Comparison of ENCODE assay signal across 11 cellular contexts in genomic region chr14:100069161-100069800, GRCh38. TPM values are rescaled to one million over a fixed set of nuclear protein-coding genes. Genes with fewer than 3 reads are reported as not detected.
DNase-seq lines count a peak whose midpoint lies in the region; ATAC-seq, FAIRE-seq and TF ChIP-seq lines count a peak whose summit lies in the region.
"Had no signal": no experiment of that assay in that cellular context is flagged by ENCODE, and none has a peak within 500 bp of the region (broad histone marks: within the 10 kb centered on the region; RNA-seq: fewer than 3 reads in every experiment).

No MANE protein-coding gene starts in this region.

- peak overlapping the region; percentile 69 for H3K9ac ChIP-seq in OCI-LY1 (ENCODE audit: low read length)
- peak overlapping the region in 1 of 2 donors; percentile 35 for H3K9ac ChIP-seq in duodenal mucosa (ENCODE audit: low read depth in 1 of 2, low read length in 2 of 2)

- no peaks in the 10 kb centered on the region for H3K79me2 ChIP-seq in OCI-LY1 (ENCODE audit: insufficient read depth, low read length)

- no peak for FAIRE-seq in GM12892 (lab: Jason Lieb, UNC)
- FAIRE-seq: islet of Langerhans, urothelium cell line had no signal

- peak; percentile 13 for ATAC-seq in stimulated activated naive CD8-positive, alpha-beta T cell treated with anti-CD3 and anti-CD28 coated beads, Interleukin-15, amount 100 ng/mL, for 72 hours

- H3K27ac ChIP-seq in OCI-LY1 (ENCODE audit: low read depth, low read length, poor library complexity, severe bottlenecking), result peak overlapping the region; percentile 95
- H3K27ac ChIP-seq in duodenal mucosa (ENCODE audit: low read depth, low read length), result no peak overlapping the region

- peaks cover 61% of the 10 kb centered on the region for H3K4me1 Mint-ChIP-seq in stimulated activated naive CD8-positive, alpha-beta T cell treated with anti-CD3 and anti-CD28 coated beads, Interleukin-15, amount 100 ng/mL, for 72 hours

- H3K9me2 ChIP-seq in OCI-LY1 (ENCODE audit: low read depth, low read length), result no peaks in the 10 kb centered on the region

- DNase-seq in GM12892 (ENCODE audit: insufficient read length), result no peak
- peak in 1 of 2 donors; percentile 42 for DNase-seq in stimulated activated naive CD8-positive, alpha-beta T cell treated with anti-CD3 and anti-CD28 coated beads, Interleukin-15, amount 100 ng/mL, for 72 hours
- no peak for DNase-seq in DMS 273 treated with DMSO at 0.1 percent for 48 hours (lab: John Stamatoyannopoulos, UW)
- DNase-seq in SHP77 treated with DMSO at 0.1 percent for 48 hours (lab: John Stamatoyannopoulos, UW), result no peak
- no peak for DNase-seq in T1000 (lab: John Stamatoyannopoulos, UW)
- DNase-seq: RPMI8226 had no signal

- H3K9me3 ChIP-seq in OCI-LY1 (ENCODE audit: low read length) (no peaks in the 10 kb centered on the region), duodenal mucosa (ENCODE audit: control insufficient read depth in 1 of 2, low read length in 2 of 2) (no peaks in the 10 kb centered on the region)

- no peaks in the 10 kb centered on the region for H3F3A ChIP-seq in OCI-LY1 (ENCODE audit: insufficient read depth, low read length)

- H3K4me1 ChIP-seq in OCI-LY1 (ENCODE audit: insufficient read depth, low read length, severe bottlenecking) (peaks cover 96% of the 10 kb centered on the region), duodenal mucosa (ENCODE audit: control insufficient read depth in 1 of 2, insufficient read depth in 2 of 2, low read length in 2 of 2) (peaks cover 13 to 31% of the 10 kb centered on the region in 2 donors)

- H3K36me3 ChIP-seq in OCI-LY1 (ENCODE audit: insufficient read depth, low read length) (peaks cover 10% of the 10 kb centered on the region), duodenal mucosa (ENCODE audit: control insufficient read depth in 1 of 2, insufficient read depth in 2 of 2, low read length in 2 of 2) (peaks cover 0 to 1% of the 10 kb centered on the region in 2 donors)

- H3K9me3 Mint-ChIP-seq in stimulated activated naive CD8-positive, alpha-beta T cell treated with anti-CD3 and anti-CD28 coated beads, Interleukin-15, amount 100 ng/mL, for 72 hours, result no peaks in the 10 kb centered on the region
- H3K9me3 Mint-ChIP-seq: brain had no signal

- H4K20me1 ChIP-seq in OCI-LY1 (ENCODE audit: insufficient read depth, low read length), result no peaks in the 10 kb centered on the region

- peak overlapping the region; percentile 96 to 97 for H3K27ac Mint-ChIP-seq in stimulated activated naive CD8-positive, alpha-beta T cell treated with anti-CD3 and anti-CD28 coated beads, Interleukin-15, amount 100 ng/mL, for 72 hours

- peak overlapping the region; percentile 77 for H3K4me2 ChIP-seq in OCI-LY1 (ENCODE audit: low read length)

- no peak overlapping the region for H2AFZ ChIP-seq in OCI-LY1 (ENCODE audit: low read length)

- H3K27me3 ChIP-seq in OCI-LY1 (ENCODE audit: insufficient read depth, low read length) (no peaks in the 10 kb centered on the region), duodenal mucosa (ENCODE audit: control insufficient read depth in 1 of 2, insufficient read depth in 2 of 2, low read length in 2 of 2) (no peaks in the 10 kb centered on the region)

- no peaks in the 10 kb centered on the region for H3K27me3 Mint-ChIP-seq in stimulated activated naive CD8-positive, alpha-beta T cell treated with anti-CD3 and anti-CD28 coated beads, Interleukin-15, amount 100 ng/mL, for 72 hours
- H3K27me3 Mint-ChIP-seq: brain had no signal

- H3K4me3 Mint-ChIP-seq in stimulated activated naive CD8-positive, alpha-beta T cell treated with anti-CD3 and anti-CD28 coated beads, Interleukin-15, amount 100 ng/mL, for 72 hours, result peak overlapping the region; percentile 88 to 90
- H3K4me3 Mint-ChIP-seq: brain had no signal

- TF ChIP-seq POLR2A in GM12892 (IDR thresholded peaks at IDR 0.05; ENCODE audit: low read depth, low read length), result 0 out of 2 replicates have a peak, but pooled peaks have one; percentile 24

- H3K4me3 ChIP-seq in OCI-LY1 (ENCODE audit: low read depth, low read length, poor library complexity, severe bottlenecking) (peak overlapping the region; percentile 55), duodenal mucosa (ENCODE audit: low read depth in 1 of 2, low read length in 2 of 2) (peak overlapping the region; percentile 1 to 64)

- no peak for TF ChIP-seq CTCF in OCI-LY1 (IDR thresholded peaks at IDR 0.05; ENCODE audit: low read length)

RNA-seq across cellular contexts. Expression of gene EVL, which starts 4.1 kb away (rescaled TPM):
- 149 TPM for polyA plus RNA-seq in GM12892 (2012; ENCODE audit: missing spikeins)
